ENCODE assay signal across 7 cellular contexts in genomic region chr5:121634946-121635345, GRCh38.
"Had no signal": no experiment of that assay in that cellular context is flagged by ENCODE, and none has a peak within 500 bp of the region (broad histone marks: within the 10 kb centered on the region; RNA-seq: fewer than 3 reads in every experiment).

No MANE protein-coding gene starts in this region.

- H3K4me3 Mint-ChIP-seq: GM23338, H9 had no signal

- ATAC-seq: GM23338 had no signal

- H3K27ac Mint-ChIP-seq: GM23338, H9 had no signal

- FAIRE-seq: H1, H54, HTR-8/SVneo had no signal

- H3K4me2 ChIP-seq: GM23338 had no signal

- H3K9me3 Mint-ChIP-seq: GM23338, H9 had no signal

- H3K4me3 ChIP-seq: GM23338 had no signal

- H2AFZ ChIP-seq: GM23338 had no signal

- DNase-seq: H9, HCEC 1CT, IMR-90 had no signal
